21 cellular contexts compared by ENCODE assay signal in the genomic region with DNA sequence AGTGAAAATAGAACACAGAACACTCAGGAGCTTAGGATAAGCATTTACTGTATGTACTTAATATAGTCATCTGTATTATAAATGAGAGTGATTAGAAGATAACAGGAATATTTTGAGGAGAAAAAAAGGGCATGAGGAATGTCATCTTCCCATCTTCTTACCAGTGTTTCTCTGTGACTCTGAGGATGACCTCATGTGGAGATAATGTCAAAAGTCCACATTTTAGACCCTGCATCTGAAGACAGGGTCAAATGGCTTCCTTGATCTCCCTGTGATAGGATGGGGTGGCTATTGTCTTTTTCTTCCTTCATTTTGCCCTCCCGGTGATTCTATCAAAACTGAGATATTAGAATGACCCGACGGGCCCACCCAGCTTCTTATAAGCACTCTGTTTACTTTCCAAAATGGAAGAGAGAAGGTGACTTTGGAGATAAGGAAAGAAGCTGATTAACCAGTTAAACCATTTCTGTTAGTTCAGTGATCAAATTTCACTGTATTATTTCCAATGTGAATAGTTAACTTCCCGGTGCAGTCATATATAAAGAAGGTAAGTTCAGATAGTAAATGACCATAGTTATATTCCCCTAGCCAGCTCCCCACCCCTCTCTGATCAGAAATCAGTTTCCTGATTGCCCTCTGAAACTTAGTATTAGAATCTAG.
"Had no signal": no experiment of that assay in that cellular context is flagged by ENCODE, and none has a peak within 500 bp of the region (broad histone marks: within the 10 kb centered on the region; RNA-seq: fewer than 3 reads in every experiment).

No MANE protein-coding gene starts in this region.

- H3K4me1 ChIP-seq: ascending aorta, colonic mucosa, spleen, testis had no signal

- H3K9me3 ChIP-seq: ascending aorta, colonic mucosa, spleen, testis had no signal

- H3K36me3 ChIP-seq: ascending aorta, colonic mucosa, spleen had no signal

- H3K36me3 Mint-ChIP-seq: activated naive CD4-positive, alpha-beta T cell treated with anti-CD3 and anti-CD28 coated beads, Interleukin-2, amount 50 U/mL, for 24 hours; natural killer cell; stimulated activated memory B cell treated with anti-CD40 and anti-IgM and Interleukin-4, amounts not matched to agents 10 μg/mL and 1 μg/mL and 100 μg/mL, for 72 hours had no signal

- H3K9me3 Mint-ChIP-seq: activated naive CD4-positive, alpha-beta T cell treated with anti-CD3 and anti-CD28 coated beads, Interleukin-2, amount 50 U/mL, for 24 hours; central memory CD8-positive, alpha-beta T cell; natural killer cell; stimulated activated memory B cell treated with anti-CD40 and anti-IgM and Interleukin-4, amounts not matched to agents 10 μg/mL and 1 μg/mL and 100 μg/mL, for 72 hours had no signal

- FAIRE-seq: islet of Langerhans had no signal

- H3K27me3 ChIP-seq: ascending aorta, colonic mucosa, foreskin keratinocyte, spleen, testis had no signal

- H3K27ac Mint-ChIP-seq: activated naive CD4-positive, alpha-beta T cell treated with anti-CD3 and anti-CD28 coated beads, Interleukin-2, amount 50 U/mL, for 24 hours; natural killer cell; stimulated activated memory B cell treated with anti-CD40 and anti-IgM and Interleukin-4, amounts not matched to agents 10 μg/mL and 1 μg/mL and 100 μg/mL, for 72 hours had no signal

- H3K4me3 ChIP-seq: ascending aorta, colonic mucosa, spleen, testis had no signal

- H3K4me1 Mint-ChIP-seq: stimulated activated memory B cell treated with anti-CD40 and anti-IgM and Interleukin-4, amounts not matched to agents 10 μg/mL and 1 μg/mL and 100 μg/mL, for 72 hours had no signal

- DNase-seq: activated CD4-positive, alpha-beta T cell treated with anti-CD3 and anti-CD28 coated beads, Interleukin-2, amount 50 U/mL, for 1 hour; activated CD4-positive, CD25-positive, alpha-beta regulatory T cell treated with anti-CD3 and anti-CD28 coated beads, Interleukin-2, amount 50 U/mL, for 72 hours; activated CD8-positive, alpha-beta memory T cell treated with anti-CD3 and anti-CD28 coated beads, Interleukin-2, amount 50 U/mL, for 48 hours; activated effector memory CD4-positive, alpha-beta T cell treated with anti-CD3 and anti-CD28 coated beads, Interleukin-2, amount 50 U/mL, for 16 hours; activated T-cell treated with anti-CD3 and anti-CD28 coated beads, Interleukin-2, amount 50 U/mL, for 48 hours; colonic mucosa; foreskin keratinocyte; glutamatergic neuron; hippocampal formation; left cardiac atrium; natural killer cell; posterior cingulate gyrus; retina; spleen; stimulated activated CD4-positive, alpha-beta T cell treated with anti-CD3 and anti-CD28 coated beads, Interleukin-4, amount 100 ng/mL, for 4 hours; testis had no signal

- H3K4me3 Mint-ChIP-seq: activated naive CD4-positive, alpha-beta T cell treated with anti-CD3 and anti-CD28 coated beads, Interleukin-2, amount 50 U/mL, for 24 hours; central memory CD8-positive, alpha-beta T cell; natural killer cell; stimulated activated memory B cell treated with anti-CD40 and anti-IgM and Interleukin-4, amounts not matched to agents 10 μg/mL and 1 μg/mL and 100 μg/mL, for 72 hours had no signal
